ENCODE assay signal across 13 cellular contexts in genomic region chr11:46588131-46588530, GRCh38. TPM values are rescaled to one million over a fixed set of nuclear protein-coding genes. Genes with fewer than 3 reads are reported as not detected.
DNase-seq lines count a peak whose midpoint lies in the region; ATAC-seq and TF ChIP-seq lines count a peak whose summit lies in the region.
"Had no signal": no experiment of that assay in that cellular context is flagged by ENCODE, and none has a peak within 500 bp of the region (broad histone marks: within the 10 kb centered on the region; RNA-seq: fewer than 3 reads in every experiment).

No MANE protein-coding gene starts in this region.

- peaks cover 17% of the 10 kb centered on the region for H3K4me1 Mint-ChIP-seq in MCF 10A (ENCODE audit: insufficient read depth, unreplicated experiment)
- H3K4me1 Mint-ChIP-seq in stimulated activated naive B cell treated with anti-CD40 and anti-IgM and Interleukin-4, amounts not matched to agents 10 μg/mL and 1 μg/mL and 100 μg/mL, for 72 hours: peaks cover 17 to 36% of the 10 kb centered on the region in 2 donors
- H3K4me1 Mint-ChIP-seq in activated CD8-positive, alpha-beta T cell treated with anti-CD3 and anti-CD28 coated beads for 36 hours (ENCODE audit: low read depth): peaks cover 32% of the 10 kb centered on the region

- peak overlapping the region; percentile 9 for H3K27ac Mint-ChIP-seq in MCF 10A (ENCODE audit: low read depth, unreplicated experiment)
- H3K27ac Mint-ChIP-seq in stimulated activated naive B cell treated with anti-CD40 and anti-IgM and Interleukin-4, amounts not matched to agents 10 μg/mL and 1 μg/mL and 100 μg/mL, for 72 hours: peak overlapping the region; percentile 53
- no peak overlapping the region for H3K27ac Mint-ChIP-seq in activated CD8-positive, alpha-beta T cell treated with anti-CD3 and anti-CD28 coated beads for 36 hours

- TF ChIP-seq POLR2A in breast epithelium (IDR thresholded peaks at IDR 0.05) (no peak), prostate gland (IDR thresholded peaks at IDR 0.05) (no peak)

- H3K27ac ChIP-seq in breast epithelium (no peak overlapping the region), prostate gland (no peak overlapping the region)
- H3K27ac ChIP-seq: 22Rv1; BLaER1 treated with 17β-estradiol and CSF1 and Interleukin-3, amounts not matched to agents 10 nM and 100 nM had no signal

- TF ChIP-seq CTCF in MCF 10A (IDR thresholded peaks at IDR 0.05; ENCODE audit: unreplicated experiment) (no peak), breast epithelium (IDR thresholded peaks at IDR 0.05) (no peak), prostate gland (IDR thresholded peaks at IDR 0.05) (no peak)
- TF ChIP-seq CTCF in activated CD8-positive, alpha-beta T cell treated with anti-CD3 and anti-CD28 coated beads for 36 hours (IDR thresholded peaks at IDR 0.05): no peak

- POLR2A ChIA-PET in MCF 10A (lab: Yijun Ruan, JAX): interaction anchor here (1.0 to 1.7 kb wide), 3 partner anchors 10 to 34 kb away, joined by 3 to 4 read pairs (median 3); no protein-coding TSS in a partner anchor
- POLR2A ChIA-PET in activated CD8-positive, alpha-beta T cell treated with anti-CD3 and anti-CD28 coated beads for 36 hours (lab: Charles Lee): interaction anchor here (0.6 kb wide), 1 partner anchor 71 kb away, joined by 3 read pairs; no protein-coding TSS in a partner anchor

- ATAC-seq in stimulated activated naive B cell treated with anti-CD40 and anti-IgM and Interleukin-4, amounts not matched to agents 10 μg/mL and 1 μg/mL and 100 μg/mL, for 72 hours (replicated peaks): no peak
- no peak for ATAC-seq in activated CD8-positive, alpha-beta T cell treated with anti-CD3 and anti-CD28 coated beads for 36 hours

- DNase-seq in MCF 10A (ENCODE audit: unreplicated experiment) (no peak), breast epithelium (ENCODE audit: low spot score in 2 of 2) (no peak), adipocyte (ENCODE audit: low read depth) (peak; percentile 21), fibroblast of peridontal ligament (ENCODE audit: extremely low read depth) (peak; percentile 58), prostate gland (ENCODE audit: low spot score) (no peak), NCI-H510A treated with DMSO at 0.1 percent for 48 hours (lab: John Stamatoyannopoulos, UW) (no peak)
- DNase-seq in stimulated activated naive B cell treated with anti-CD40 and anti-IgM and Interleukin-4, amounts not matched to agents 10 μg/mL and 1 μg/mL and 100 μg/mL, for 72 hours: no peak
- DNase-seq in activated CD8-positive, alpha-beta T cell treated with anti-CD3 and anti-CD28 coated beads for 36 hours: no peak
- DNase-seq: CD4-positive, CD25-positive, alpha-beta regulatory T cell; DMS 273 treated with DMSO at 0.1 percent for 48 hours; HCEC 1CT had no signal

- H3K4me3 Mint-ChIP-seq in MCF 10A (ENCODE audit: unreplicated experiment): no peak overlapping the region
- no peak overlapping the region for H3K4me3 Mint-ChIP-seq in stimulated activated naive B cell treated with anti-CD40 and anti-IgM and Interleukin-4, amounts not matched to agents 10 μg/mL and 1 μg/mL and 100 μg/mL, for 72 hours
- no peak overlapping the region for H3K4me3 Mint-ChIP-seq in activated CD8-positive, alpha-beta T cell treated with anti-CD3 and anti-CD28 coated beads for 36 hours

- no peaks in the 10 kb centered on the region for H3K36me3 ChIP-seq in breast epithelium
- H3K36me3 ChIP-seq in adipocyte (ENCODE audit: control insufficient read depth, insufficient read depth, low read length, severe bottlenecking): peaks cover 6% of the 10 kb centered on the region
- no peaks in the 10 kb centered on the region for H3K36me3 ChIP-seq in prostate gland

- H3K36me3 Mint-ChIP-seq in MCF 10A (ENCODE audit: insufficient read depth, unreplicated experiment): no peaks in the 10 kb centered on the region
- peaks cover 11 to 23% of the 10 kb centered on the region in 2 donors for H3K36me3 Mint-ChIP-seq in stimulated activated naive B cell treated with anti-CD40 and anti-IgM and Interleukin-4, amounts not matched to agents 10 μg/mL and 1 μg/mL and 100 μg/mL, for 72 hours
- peaks cover 9% of the 10 kb centered on the region for H3K36me3 Mint-ChIP-seq in activated CD8-positive, alpha-beta T cell treated with anti-CD3 and anti-CD28 coated beads for 36 hours (ENCODE audit: low read depth)

- H3K9ac ChIP-seq in adipocyte (ENCODE audit: low read length): no peak overlapping the region

- BruUV-seq in MCF 10A (replicated peaks; lab: Mats Ljungman, UMichigan): no TSS peak

- intact Hi-C loops in MCF 10A (cut with micrococcal nuclease) (no loop called here), breast epithelium (cut with DNase I; ENCODE audit: low total_unique reads) (no loop called here), prostate gland (cut with DNase I) (no loop called here)
- intact Hi-C loops in activated CD8-positive, alpha-beta T cell treated with anti-CD3 and anti-CD28 coated beads for 36 hours (cut with micrococcal nuclease): no loop called here

- CTCF ChIA-PET in MCF 10A (lab: Yijun Ruan, JAX): interaction anchor here (0.8 kb wide), 1 partner anchor 17 kb away, joined by 3 read pairs; no protein-coding TSS in a partner anchor
- CTCF ChIA-PET in activated CD8-positive, alpha-beta T cell treated with anti-CD3 and anti-CD28 coated beads for 36 hours (lab: Charles Lee): interaction anchor here (1.6 kb wide), 1 partner anchor 18 kb away, joined by 3 read pairs; no protein-coding TSS in a partner anchor

- no peaks in the 10 kb centered on the region for H3K27me3 Mint-ChIP-seq in MCF 10A (ENCODE audit: insufficient read depth, unreplicated experiment)
- H3K27me3 Mint-ChIP-seq in stimulated activated naive B cell treated with anti-CD40 and anti-IgM and Interleukin-4, amounts not matched to agents 10 μg/mL and 1 μg/mL and 100 μg/mL, for 72 hours: no peaks in the 10 kb centered on the region
- H3K27me3 Mint-ChIP-seq in activated CD8-positive, alpha-beta T cell treated with anti-CD3 and anti-CD28 coated beads for 36 hours: no peaks in the 10 kb centered on the region
- H3K27me3 Mint-ChIP-seq: CD4-positive, CD25-positive, alpha-beta regulatory T cell had no signal

- H3K4me1 ChIP-seq in breast epithelium (peaks cover 0 to 11% of the 10 kb centered on the region in 2 donors), adipocyte (ENCODE audit: control insufficient read depth, insufficient read depth, low read length) (peaks cover 26% of the 10 kb centered on the region), prostate gland (replicated peaks) (peaks cover 5% of the 10 kb centered on the region)

- H3K9me3 Mint-ChIP-seq in MCF 10A (ENCODE audit: unreplicated experiment): no peaks in the 10 kb centered on the region
- H3K9me3 Mint-ChIP-seq in stimulated activated naive B cell treated with anti-CD40 and anti-IgM and Interleukin-4, amounts not matched to agents 10 μg/mL and 1 μg/mL and 100 μg/mL, for 72 hours: no peaks in the 10 kb centered on the region
- H3K9me3 Mint-ChIP-seq in activated CD8-positive, alpha-beta T cell treated with anti-CD3 and anti-CD28 coated beads for 36 hours: no peaks in the 10 kb centered on the region
- H3K9me3 Mint-ChIP-seq: CD4-positive, CD25-positive, alpha-beta regulatory T cell had no signal

- no peaks in the 10 kb centered on the region for H3K27me3 ChIP-seq in breast epithelium
- H3K27me3 ChIP-seq in adipocyte (replicated peaks; ENCODE audit: control insufficient read depth, insufficient read depth, low read length): no peaks in the 10 kb centered on the region
- H3K27me3 ChIP-seq in prostate gland (replicated peaks; ENCODE audit: insufficient read depth): no peaks in the 10 kb centered on the region
- H3K27me3 ChIP-seq: BLaER1 treated with 17β-estradiol and CSF1 and Interleukin-3, amounts not matched to agents 10 nM and 100 nM had no signal

- H3K4me3 ChIP-seq in breast epithelium (no peak overlapping the region), adipocyte (ENCODE audit: low read length) (no peak overlapping the region), prostate gland (no peak overlapping the region)
- H3K4me3 ChIP-seq: BLaER1 treated with 17β-estradiol and CSF1 and Interleukin-3, amounts not matched to agents 10 nM and 100 nM had no signal

- 79% methylated on average over 5 of the region's 5 CpGs for WGBS in prostate gland

- no peaks in the 10 kb centered on the region for H3K9me3 ChIP-seq in breast epithelium
- H3K9me3 ChIP-seq in adipocyte (ENCODE audit: control insufficient read depth, low read length): no peaks in the 10 kb centered on the region
- H3K9me3 ChIP-seq in prostate gland: no peaks in the 10 kb centered on the region

RNA-seq across cellular contexts. Expression of gene AMBRA1, which starts 5.7 kb away (rescaled TPM):
- total RNA-seq in MCF 10A (2022) (19.6 and 28.5 TPM in 2 replicates), breast epithelium (10 to 100 TPM; 32.5 to 38.9 (median 34.1) TPM), prostate gland (10 to 100 TPM; 56.2 to 60.7 TPM)
- total RNA-seq in activated CD8-positive, alpha-beta T cell treated with anti-CD3 and anti-CD28 coated beads for 36 hours: 10 to 100 TPM; 24.0 to 24.1 TPM

RNA-seq across cellular contexts. Expression of gene HARBI1, which starts 28.9 kb away (rescaled TPM):
- 6.8 and 8.5 TPM in 2 replicates for total RNA-seq in MCF 10A (2022)
- total RNA-seq in breast epithelium: 1 to 10 TPM; 1.6 to 9.1 (median 3.5) TPM
- total RNA-seq in prostate gland: 1 to 10 TPM; 3.1 to 4.1 TPM
- 1 to 10 TPM; 3.1 to 3.3 TPM for total RNA-seq in activated CD8-positive, alpha-beta T cell treated with anti-CD3 and anti-CD28 coated beads for 36 hours

RNA-seq across cellular contexts. Expression of gene ATG13, which starts 29.2 kb away (rescaled TPM):
- total RNA-seq in MCF 10A (2022): 75.1 and 91.7 TPM in 2 replicates
- total RNA-seq in breast epithelium: 100 to 1,000 TPM in 1 of 3 donors, 10 to 100 TPM in 2; 84.2 to 113 (median 87.5) TPM
- total RNA-seq in prostate gland: 100 to 1,000 TPM in 1 of 2 donors, 10 to 100 TPM in 1; 54.3 to 172 TPM
- 10 to 100 TPM; 53.4 to 61.2 TPM for total RNA-seq in activated CD8-positive, alpha-beta T cell treated with anti-CD3 and anti-CD28 coated beads for 36 hours

Comparison
In these comparisons a context has a peak if more than half of its experiments do, and no peak if none do; other contexts are left out.
1. DNase-seq: peak in adipocyte (single experiment) and fibroblast of peridontal ligament (single experiment); none in MCF 10A (single experiment), breast epithelium (0 of 2), stimulated activated naive B cell treated with anti-CD40 and anti-IgM and Interleukin-4, amounts not matched to agents 10 μg/mL and 1 μg/mL and 100 μg/mL, for 72 hours (single experiment), prostate gland (single experiment), activated CD8-positive, alpha-beta T cell treated with anti-CD3 and anti-CD28 coated beads for 36 hours (single experiment) and NCI-H510A treated with DMSO at 0.1 percent for 48 hours (single experiment).